ENCODE assay signal across 11 cellular contexts in genomic region chrX:19839770-19840254, GRCh38. TPM values are rescaled to one million over a fixed set of nuclear protein-coding genes. Genes with fewer than 3 reads are reported as not detected.
A peak's percentile ranks its signal among the peaks of the same experiment; 100 is the strongest.
DNase-seq lines count a peak whose midpoint lies in the region; ATAC-seq and TF ChIP-seq lines count a peak whose summit lies in the region.
"Had no signal": no experiment of that assay in that cellular context is flagged by ENCODE, and none has a peak within 500 bp of the region (broad histone marks: within the 10 kb centered on the region; RNA-seq: fewer than 3 reads in every experiment).

No MANE protein-coding gene starts in this region.

- POLR2A ChIA-PET in Caco-2 (lab: Charles Lee): interaction anchor here (1.5 kb wide), 1 partner anchor 12 kb away, joined by 4 read pairs; no protein-coding TSS in a partner anchor

- H2AFZ ChIP-seq in OCI-LY1 (ENCODE audit: low read length): no peak overlapping the region

- TF ChIP-seq POLR2A in thyroid gland (IDR thresholded peaks at IDR 0.05): no peak
- TF ChIP-seq POLR2A in testis (IDR thresholded peaks at IDR 0.05): no peak

- H3K27ac ChIP-seq in OCI-LY1 (ENCODE audit: low read depth, low read length, poor library complexity, severe bottlenecking) (peak overlapping the region; percentile 94), thyroid gland (no peak overlapping the region), testis (no peak overlapping the region)

- BruUV-seq in Caco-2 (replicated peaks; lab: Mats Ljungman, UMichigan): no TSS peak

- H3K4me1 ChIP-seq in Caco-2 (peaks cover 12% of the 10 kb centered on the region), OCI-LY1 (ENCODE audit: insufficient read depth, low read length, severe bottlenecking) (peaks cover 47% of the 10 kb centered on the region), thyroid gland (no peaks in the 10 kb centered on the region), testis (no peaks in the 10 kb centered on the region)

- WGBS in thyroid gland, 2 donors: 66 to 82% methylated on average over 2 of the region's 2 CpGs
- WGBS in testis, 2 donors: 79 to 87% methylated on average over 2 of the region's 2 CpGs

- H3K9me3 ChIP-seq in Caco-2 (no peaks in the 10 kb centered on the region), OCI-LY1 (ENCODE audit: low read length) (no peaks in the 10 kb centered on the region), thyroid gland (no peaks in the 10 kb centered on the region), testis (no peaks in the 10 kb centered on the region)

- H3K27me3 Mint-ChIP-seq in Caco-2 (ENCODE audit: insufficient read depth, unreplicated experiment): no peaks in the 10 kb centered on the region
- H3K27me3 Mint-ChIP-seq in effector memory CD8-positive, alpha-beta T cell: no peaks in the 10 kb centered on the region
- H3K27me3 Mint-ChIP-seq: brain had no signal

- no peaks in the 10 kb centered on the region for H3K9me3 Mint-ChIP-seq in Caco-2 (ENCODE audit: unreplicated experiment)
- no peaks in the 10 kb centered on the region for H3K9me3 Mint-ChIP-seq in effector memory CD8-positive, alpha-beta T cell

- CTCF ChIA-PET in Caco-2 (lab: Charles Lee): no interaction called here

- H3K79me2 ChIP-seq in OCI-LY1 (ENCODE audit: insufficient read depth, low read length): no peaks in the 10 kb centered on the region; the same call in 1 of the 2 replicates

- ATAC-seq in HG02759 (IDR thresholded peaks at IDR 0.05; ENCODE audit: unreplicated experiment) (peak; percentile 51), HG03378 (IDR thresholded peaks at IDR 0.05; ENCODE audit: unreplicated experiment) (no peak)
- ATAC-seq in effector memory CD8-positive, alpha-beta T cell (replicated peaks): peak; percentile 52

- peaks cover 12% of the 10 kb centered on the region for H3K4me1 Mint-ChIP-seq in Caco-2 (ENCODE audit: low read depth, unreplicated experiment)
- H3K4me1 Mint-ChIP-seq in effector memory CD8-positive, alpha-beta T cell (ENCODE audit: low read depth in 2 of 2): peaks cover 28 to 39% of the 10 kb centered on the region in 2 donors

- H3K27me3 ChIP-seq in Caco-2 (replicated peaks; ENCODE audit: control insufficient read depth, insufficient read depth, low read length) (no peaks in the 10 kb centered on the region), OCI-LY1 (ENCODE audit: insufficient read depth, low read length) (no peaks in the 10 kb centered on the region), thyroid gland (no peaks in the 10 kb centered on the region), testis (no peaks in the 10 kb centered on the region)

- peak overlapping the region; percentile 40; the same call in 1 of the 2 replicates for H3K4me2 ChIP-seq in OCI-LY1 (ENCODE audit: low read length)

- no peaks in the 10 kb centered on the region for H4K20me1 ChIP-seq in OCI-LY1 (ENCODE audit: insufficient read depth, low read length)

- DNase-seq in Caco-2 (no peak), thyroid gland (no peak), testis (no peak), GM10266 (ENCODE audit: extremely low spot score) (no peak)
- DNase-seq in effector memory CD8-positive, alpha-beta T cell: no peak
- DNase-seq: Right ventricle myocardium superior; stimulated activated CD4-positive, alpha-beta T cell treated with anti-CD3 and anti-CD28 coated beads, Interleukin-15, amount 100 ng/mL, for 24 hours had no signal

- intact Hi-C loops in Caco-2 (cut with micrococcal nuclease; ENCODE audit: unreplicated experiment) (loop anchor here (5.0 kb wide), 2 partner anchors 47 to 83 kb away; partner anchors contain the start of gene SH3KBP1), thyroid gland (cut with DNase I) (no loop called here), testis (cut with DNase I; ENCODE audit: low total_unique reads) (no loop called here)

- H3K27ac Mint-ChIP-seq in Caco-2 (ENCODE audit: unreplicated experiment): peak overlapping the region; percentile 81
- H3K27ac Mint-ChIP-seq in effector memory CD8-positive, alpha-beta T cell: peak overlapping the region; percentile 82 to 89
- H3K27ac Mint-ChIP-seq: brain had no signal

- H3F3A ChIP-seq in OCI-LY1 (ENCODE audit: insufficient read depth, low read length): no peaks in the 10 kb centered on the region

- H3K9ac ChIP-seq in OCI-LY1 (ENCODE audit: low read length): no peak overlapping the region

- no peaks in the 10 kb centered on the region for H3K9me2 ChIP-seq in OCI-LY1 (ENCODE audit: low read depth, low read length)

- H3K4me3 ChIP-seq in Caco-2 (ENCODE audit: low read depth, low read length) (no peak overlapping the region), OCI-LY1 (ENCODE audit: low read depth, low read length, poor library complexity, severe bottlenecking) (no peak overlapping the region), thyroid gland (replicated peaks in 1 of 3) (no peak overlapping the region), testis (no peak overlapping the region)

- H3K36me3 Mint-ChIP-seq in Caco-2 (ENCODE audit: insufficient read depth, unreplicated experiment): peaks cover 6% of the 10 kb centered on the region
- H3K36me3 Mint-ChIP-seq in effector memory CD8-positive, alpha-beta T cell (ENCODE audit: insufficient read depth): peaks cover 16% of the 10 kb centered on the region

- H3K4me3 Mint-ChIP-seq in Caco-2 (ENCODE audit: unreplicated experiment): no peak overlapping the region
- peak overlapping the region; percentile 81 to 87 for H3K4me3 Mint-ChIP-seq in effector memory CD8-positive, alpha-beta T cell
- H3K4me3 Mint-ChIP-seq: brain had no signal

- H3K36me3 ChIP-seq in Caco-2 (ENCODE audit: control insufficient read depth, insufficient read depth, low read length): no peaks in the 10 kb centered on the region
- H3K36me3 ChIP-seq in OCI-LY1 (ENCODE audit: insufficient read depth, low read length): no peaks in the 10 kb centered on the region
- H3K36me3 ChIP-seq in thyroid gland: no peaks in the 10 kb centered on the region
- H3K36me3 ChIP-seq in testis (ENCODE audit: low read depth, missing control alignments): no peaks in the 10 kb centered on the region

- no peak for TF ChIP-seq CTCF in Caco-2 (IDR thresholded peaks at IDR 0.05; ENCODE audit: insufficient read depth in 1 of 2, low read depth in 1 of 2, low read length in 1 of 2, severe bottlenecking in 1 of 2, unreplicated experiment in 1 of 2)
- TF ChIP-seq CTCF in OCI-LY1 (IDR thresholded peaks at IDR 0.05; ENCODE audit: low read length): no peak
- TF ChIP-seq CTCF in thyroid gland (IDR thresholded peaks at IDR 0.05): no peak
- TF ChIP-seq CTCF in testis (IDR thresholded peaks at IDR 0.05): no peak
- no peak for TF ChIP-seq CTCF in GM10266 (IDR thresholded peaks at IDR 0.05; ENCODE audit: control insufficient read depth, insufficient read depth, low read depth, missing control alignments)

RNA-seq across cellular contexts. Expression of gene SH3KBP1, which starts 47.6 kb away (rescaled TPM):
- 49.1 and 61.5 TPM in 2 replicates for total RNA-seq in Caco-2 (2022)
- total RNA-seq in thyroid gland: 10 to 100 TPM; 11.7 to 27.6 (median 23.9) TPM
- 1 to 10 TPM; 6.8 to 8.9 TPM for total RNA-seq in testis
- polyA plus RNA-seq in testis (ENCODE audit: insufficient read depth, low read depth, low replicate concordance): 13.0 TPM
